24 cellular contexts compared by ENCODE assay signal in the genomic region with DNA sequence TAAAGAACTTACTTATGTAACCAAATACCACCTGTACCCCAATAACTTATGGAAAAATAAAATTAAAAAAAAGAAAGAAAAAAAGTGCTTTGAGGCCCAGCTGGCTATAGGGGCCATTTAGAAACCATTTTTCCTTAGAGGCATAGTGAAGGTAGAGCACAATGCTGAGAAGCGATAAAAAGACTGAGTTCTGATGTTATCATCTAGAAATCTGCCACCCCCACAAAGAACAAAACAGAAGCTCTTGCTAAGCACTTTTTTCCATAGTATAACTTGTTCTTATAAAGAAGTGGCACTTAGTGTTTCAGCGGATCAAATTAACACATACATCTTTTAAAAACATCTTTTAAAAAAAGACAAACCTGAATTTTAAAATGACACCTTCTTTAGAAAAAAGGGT. TPM values are rescaled to one million over a fixed set of nuclear protein-coding genes. Genes with fewer than 3 reads are reported as not detected.
"Had no signal": no experiment of that assay in that cellular context is flagged by ENCODE, and none has a peak within 500 bp of the region (broad histone marks: within the 10 kb centered on the region; RNA-seq: fewer than 3 reads in every experiment).

No MANE protein-coding gene starts in this region.

- H3K4me1 Mint-ChIP-seq: immature natural killer cell; neural crest cell; stimulated activated naive B cell treated with anti-CD40 and anti-IgM and Interleukin-4, amounts not matched to agents 10 μg/mL and 1 μg/mL and 100 μg/mL, for 72 hours had no signal

- H3K4me3 Mint-ChIP-seq: immature natural killer cell; neural crest cell; stimulated activated naive B cell treated with anti-CD40 and anti-IgM and Interleukin-4, amounts not matched to agents 10 μg/mL and 1 μg/mL and 100 μg/mL, for 72 hours had no signal

- H3K36me3 Mint-ChIP-seq: immature natural killer cell; stimulated activated naive B cell treated with anti-CD40 and anti-IgM and Interleukin-4, amounts not matched to agents 10 μg/mL and 1 μg/mL and 100 μg/mL, for 72 hours had no signal

- ATAC-seq: left lobe of liver; mucosa of descending colon; stimulated activated naive B cell treated with anti-CD40 and anti-IgM and Interleukin-4, amounts not matched to agents 10 μg/mL and 1 μg/mL and 100 μg/mL, for 72 hours; upper lobe of right lung had no signal

- H3K9me3 Mint-ChIP-seq: immature natural killer cell; neural crest cell; stimulated activated naive B cell treated with anti-CD40 and anti-IgM and Interleukin-4, amounts not matched to agents 10 μg/mL and 1 μg/mL and 100 μg/mL, for 72 hours had no signal

- H3K9me3 ChIP-seq: esophagus muscularis mucosa, lower lobe of right lung, mucosa of descending colon, sigmoid colon, upper lobe of right lung had no signal

- DNase-seq: activated CD4-positive, alpha-beta T cell treated with anti-CD3 and anti-CD28 coated beads for 4 hours; activated effector memory CD4-positive, alpha-beta T cell treated with Interleukin-2 at 50 U/mL for 16 hours; cerebellar nuclear complex; glutamatergic neuron; immature natural killer cell; lower lobe of right lung; mesendoderm; mucosa of descending colon; occipital lobe; SHP77; sigmoid colon; stimulated activated CD4-positive, alpha-beta T cell treated with anti-CD3 and anti-CD28 coated beads, Interleukin-15, amount 100 ng/mL, for 24 hours; stimulated activated CD4-positive, alpha-beta T cell treated with anti-CD3 and anti-CD28 coated beads, Interleukin-2, amount 100 ng/mL, for 48 hours; stimulated activated CD8-positive, alpha-beta memory T cell treated with anti-CD3 and anti-CD28 coated beads, Interleukin-4, amount 100 ng/mL, for 48 hours; stimulated activated naive B cell treated with anti-CD40 and anti-IgM and Interleukin-4, amounts not matched to agents 10 μg/mL and 1 μg/mL and 100 μg/mL, for 72 hours; T-helper 9 cell; upper lobe of right lung had no signal

- H3K27ac Mint-ChIP-seq: immature natural killer cell; stimulated activated naive B cell treated with anti-CD40 and anti-IgM and Interleukin-4, amounts not matched to agents 10 μg/mL and 1 μg/mL and 100 μg/mL, for 72 hours had no signal

RNA-seq across cellular contexts. Expression of gene ICOS, which starts 51.4 kb away (rescaled TPM):
- total RNA-seq: frontal cortex, kidney epithelial cell, neural crest cell, occipital lobe, renal cortical epithelial cell, smooth muscle cell had no signal
